ENCODE assay signal across 18 cellular contexts in the genomic region with DNA sequence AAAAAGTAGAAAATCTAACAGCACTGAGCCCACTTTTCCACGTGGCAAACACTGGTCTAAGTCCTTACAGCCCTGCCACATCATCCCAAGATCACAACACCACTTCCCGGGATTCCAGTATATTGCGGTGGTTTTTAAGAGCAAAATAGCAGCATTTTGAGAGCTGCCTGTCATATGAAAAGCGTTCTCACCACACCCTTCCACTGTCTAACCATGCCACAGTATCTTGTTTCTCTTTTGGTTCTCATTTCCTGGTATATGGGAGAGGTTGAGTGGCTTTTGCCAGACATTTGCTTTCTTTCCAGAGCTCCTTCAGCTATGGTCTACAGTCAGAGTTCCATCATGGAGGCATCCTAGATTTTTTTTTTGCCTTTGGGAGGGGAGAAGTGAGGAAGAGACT.
A peak's percentile ranks its signal among the peaks of the same experiment; 100 is the strongest.
DNase-seq lines count a peak whose midpoint lies in the region; ATAC-seq and TF ChIP-seq lines count a peak whose summit lies in the region.
"Had no signal": no experiment of that assay in that cellular context is flagged by ENCODE, and none has a peak within 500 bp of the region (broad histone marks: within the 10 kb centered on the region; RNA-seq: fewer than 3 reads in every experiment).

No MANE protein-coding gene starts in this region.

- peak overlapping the region; percentile 32 for H3K4me3 ChIP-seq in CD8-positive, alpha-beta memory T cell (ENCODE audit: low read length)
- H3K4me3 ChIP-seq in OCI-LY7 (ENCODE audit: low read depth, low read length, poor library complexity, severe bottlenecking), result no peak overlapping the region
- H3K4me3 ChIP-seq: thoracic aorta had no signal

- H3K79me2 ChIP-seq in OCI-LY7 (ENCODE audit: insufficient read depth, low read depth, low read length), result no peaks in the 10 kb centered on the region

- H3K9me3 Mint-ChIP-seq in activated CD4-positive, alpha-beta T cell treated with anti-CD3 and anti-CD28 coated beads, Interleukin-2, amount 10 ng/mL, durations not matched to agents 7 days and 5 days, result no peaks in the 10 kb centered on the region
- H3K9me3 Mint-ChIP-seq in CD8-positive, alpha-beta memory T cell, result no peaks in the 10 kb centered on the region
- no peaks in the 10 kb centered on the region for H3K9me3 Mint-ChIP-seq in central memory CD8-positive, alpha-beta T cell

- no peak overlapping the region for H3K27ac ChIP-seq in CD8-positive, alpha-beta memory T cell (ENCODE audit: low read depth, low read length)
- H3K27ac ChIP-seq in OCI-LY7 (ENCODE audit: low read depth, low read length, poor library complexity, severe bottlenecking), result no peak overlapping the region
- H3K27ac ChIP-seq: thoracic aorta had no signal

- H3K27me3 Mint-ChIP-seq in activated CD4-positive, alpha-beta T cell treated with anti-CD3 and anti-CD28 coated beads, Interleukin-2, amount 10 ng/mL, durations not matched to agents 7 days and 5 days, result no peaks in the 10 kb centered on the region
- H3K27me3 Mint-ChIP-seq in CD8-positive, alpha-beta memory T cell, result peaks cover 6 to 28% of the 10 kb centered on the region in 2 donors
- peaks cover 4% of the 10 kb centered on the region for H3K27me3 Mint-ChIP-seq in central memory CD8-positive, alpha-beta T cell

- peaks cover 42% of the 10 kb centered on the region for H3K4me1 Mint-ChIP-seq in activated CD4-positive, alpha-beta T cell treated with anti-CD3 and anti-CD28 coated beads, Interleukin-2, amount 10 ng/mL, durations not matched to agents 7 days and 5 days
- H3K4me1 Mint-ChIP-seq in CD8-positive, alpha-beta memory T cell, result peaks cover 4 to 39% (median 20%) of the 10 kb centered on the region in 3 donors
- peaks cover 6% of the 10 kb centered on the region for H3K4me1 Mint-ChIP-seq in central memory CD8-positive, alpha-beta T cell

- H4K20me1 ChIP-seq in OCI-LY7 (ENCODE audit: insufficient read depth, low read length), result no peaks in the 10 kb centered on the region

- no peak overlapping the region for H3K4me2 ChIP-seq in OCI-LY7 (ENCODE audit: low read length)

- H3K36me3 Mint-ChIP-seq in activated CD4-positive, alpha-beta T cell treated with anti-CD3 and anti-CD28 coated beads, Interleukin-2, amount 10 ng/mL, durations not matched to agents 7 days and 5 days (ENCODE audit: low read depth), result peaks cover 6% of the 10 kb centered on the region
- no peaks in the 10 kb centered on the region for H3K36me3 Mint-ChIP-seq in CD8-positive, alpha-beta memory T cell
- no peaks in the 10 kb centered on the region for H3K36me3 Mint-ChIP-seq in central memory CD8-positive, alpha-beta T cell (ENCODE audit: insufficient read depth)

- peak overlapping the region; percentile 39 for H3K4me3 Mint-ChIP-seq in activated CD4-positive, alpha-beta T cell treated with anti-CD3 and anti-CD28 coated beads, Interleukin-2, amount 10 ng/mL, durations not matched to agents 7 days and 5 days
- peak overlapping the region in 2 of 7 donors; percentile 10 to 27 for H3K4me3 Mint-ChIP-seq in CD8-positive, alpha-beta memory T cell
- H3K4me3 Mint-ChIP-seq in central memory CD8-positive, alpha-beta T cell, result no peak overlapping the region

- peak; percentile 28 for ATAC-seq in central memory CD8-positive, alpha-beta T cell (replicated peaks; ENCODE audit: extremely low read depth, poor library complexity, severe bottlenecking)

- intact Hi-C loops in OCI-LY7 (cut with micrococcal nuclease; ENCODE audit: unreplicated experiment), result loop anchor here (5.0 to 10.0 kb wide), 3 partner anchors 58 to 280 kb away; no protein-coding TSS in a partner anchor

- in situ Hi-C loops in KBM-7 (cut with MboI; ENCODE audit: low pct_unique_long_range_greater_than_20kb, low sequenced_read_pairs), result no loop called here

- POLR2A ChIA-PET in activated CD4-positive, alpha-beta T cell treated with anti-CD3 and anti-CD28 coated beads, Interleukin-2, amount 10 ng/mL, durations not matched to agents 7 days and 5 days (lab: Charles Lee), result interaction anchor here (0.6 kb wide), 1 partner anchor 61 kb away, joined by 4 read pairs; no protein-coding TSS in a partner anchor
- POLR2A ChIA-PET in CD8-positive, alpha-beta memory T cell (lab: Charles Lee), result no interaction called here
- POLR2A ChIA-PET in OCI-LY7 (lab: Charles Lee), result interaction anchor here (0.7 to 1.1 kb wide), 4 partner anchors 58 to 329 kb away, joined by 3 to 4 read pairs (median 3); no protein-coding TSS in a partner anchor

- H3K27me3 ChIP-seq in CD8-positive, alpha-beta memory T cell (ENCODE audit: insufficient read depth, low read length, poor library complexity, severe bottlenecking), result no peaks in the 10 kb centered on the region

- H3K9me2 ChIP-seq in OCI-LY7 (ENCODE audit: insufficient read depth, low read length), result no peaks in the 10 kb centered on the region

- CTCF ChIA-PET in activated CD4-positive, alpha-beta T cell treated with anti-CD3 and anti-CD28 coated beads, Interleukin-2, amount 10 ng/mL, durations not matched to agents 7 days and 5 days (lab: Charles Lee), result interaction anchor here (0.5 to 1.1 kb wide), 3 partner anchors 10 to 1192 kb away, joined by 3 to 4 read pairs (median 3); no protein-coding TSS in a partner anchor
- CTCF ChIA-PET in CD8-positive, alpha-beta memory T cell (lab: Charles Lee), result interaction anchor here (1.6 to 2.4 kb wide), 3 partner anchors 13 to 1087 kb away, joined by 3 to 8 read pairs (median 5); no protein-coding TSS in a partner anchor
- CTCF ChIA-PET in OCI-LY7 (lab: Charles Lee; ENCODE audit: unreplicated experiment), result no interaction called here

- H3K27ac Mint-ChIP-seq in activated CD4-positive, alpha-beta T cell treated with anti-CD3 and anti-CD28 coated beads, Interleukin-2, amount 10 ng/mL, durations not matched to agents 7 days and 5 days, result peak overlapping the region; percentile 88
- H3K27ac Mint-ChIP-seq in CD8-positive, alpha-beta memory T cell, result peak overlapping the region in 4 of 8 donors; percentile 21 to 90 (median 66)
- no peak overlapping the region for H3K27ac Mint-ChIP-seq in central memory CD8-positive, alpha-beta T cell (ENCODE audit: low read depth)

- peak; percentile 46 for DNase-seq in activated CD4-positive, alpha-beta T cell treated with anti-CD3 and anti-CD28 coated beads, Interleukin-2, amount 10 ng/mL, durations not matched to agents 7 days and 5 days
- DNase-seq in activated CD4-positive, alpha-beta T cell treated with anti-CD3 and anti-CD28 coated beads for 4 hours, result no peak
- peak in 1 of 5 donors; percentile 8 for DNase-seq in CD8-positive, alpha-beta memory T cell
- no peak for DNase-seq in OCI-LY7 (ENCODE audit: low spot score)
- no peak for DNase-seq in central memory CD8-positive, alpha-beta T cell (ENCODE audit: low spot score in 2 of 2)
- no peak for DNase-seq in hippocampal formation (lab: John Stamatoyannopoulos, UW)
- no peak for DNase-seq in NCI-H510A (lab: John Stamatoyannopoulos, UW)
- no peak for DNase-seq in KBM-7
- DNase-seq: activated CD4-positive, alpha-beta T cell treated with anti-CD3 and anti-CD28 coated beads, Interleukin-2, amount 50 U/mL, for 1 hour; activated gamma-delta T cell treated with Interleukin-2 at 50 U/mL for 16 hours; COR-L47; effector CD8-positive, alpha-beta T cell; GF-D8; NCI-H1694 treated with DMSO at 0.1 percent for 48 hours; NCI-H774; posterior cingulate gyrus; Right ventricle myocardium superior had no signal

- no TSS peak for BruUV-seq in OCI-LY7 (replicated peaks; lab: Mats Ljungman, UMichigan)

- peaks cover 27% of the 10 kb centered on the region for H3K4me1 ChIP-seq in CD8-positive, alpha-beta memory T cell (ENCODE audit: insufficient read depth, low read length)
- H3K4me1 ChIP-seq in OCI-LY7 (ENCODE audit: insufficient read depth, low read length, poor library complexity, severe bottlenecking), result peaks cover 4% of the 10 kb centered on the region

- H2AFZ ChIP-seq in OCI-LY7 (ENCODE audit: low read length), result 0 out of 2 replicates have a peak overlapping the region, but pooled peaks have one; percentile 16

- no peak for TF ChIP-seq CTCF in OCI-LY7 (conservative IDR thresholded peaks at IDR 0.05; ENCODE audit: low read length)

- H3K36me3 ChIP-seq in CD8-positive, alpha-beta memory T cell (ENCODE audit: insufficient read depth, low read length), result no peaks in the 10 kb centered on the region
- H3K36me3 ChIP-seq in OCI-LY7 (ENCODE audit: insufficient read depth, low read length), result no peaks in the 10 kb centered on the region
- H3K36me3 ChIP-seq: thoracic aorta had no signal

- no peaks in the 10 kb centered on the region for H3K9me3 ChIP-seq in CD8-positive, alpha-beta memory T cell (ENCODE audit: low read length)
- H3K9me3 ChIP-seq in OCI-LY7 (ENCODE audit: low read length), result no peaks in the 10 kb centered on the region
- H3K9me3 ChIP-seq: thoracic aorta had no signal
